In genomic region chr1:169859001-169859400, GRCh38 we compare ENCODE assay signal across 23 cellular contexts.
"Had no signal": no experiment of that assay in that cellular context is flagged by ENCODE, and none has a peak within 500 bp of the region (broad histone marks: within the 10 kb centered on the region; RNA-seq: fewer than 3 reads in every experiment).

No MANE protein-coding gene starts in this region.

- H3K4me2 ChIP-seq: hepatocyte had no signal

- H3K4me3 ChIP-seq: coronary artery, esophagus muscularis mucosa, gastroesophageal sphincter, heart left ventricle, hepatocyte, left lung, prostate gland, right atrium auricular region, thoracic aorta, tibial nerve, vagina had no signal

- H3K79me2 ChIP-seq: hepatocyte had no signal

- H3K4me1 ChIP-seq: esophagus muscularis mucosa, foreskin keratinocyte, gastroesophageal sphincter, heart left ventricle, left lung, prostate gland, right atrium auricular region, tibial nerve, vagina had no signal

- ATAC-seq: gastroesophageal sphincter; heart left ventricle; left cardiac atrium; left lung; naive thymus-derived CD8-positive, alpha-beta T cell; sciatic nerve; stimulated activated naive B cell treated with anti-CD40 and anti-IgM and Interleukin-4, amounts not matched to agents 10 μg/mL and 1 μg/mL and 100 μg/mL, for 72 hours had no signal

- H2AFZ ChIP-seq: hepatocyte had no signal

- DNase-seq: dermis blood vessel endothelial cell; effector memory CD4-positive, alpha-beta T cell; heart left ventricle; left cardiac atrium; left lung; midbrain; naive thymus-derived CD8-positive, alpha-beta T cell; nephron progenitor cell; nucleus accumbens; stimulated activated CD4-positive, alpha-beta T cell treated with anti-CD3 and anti-CD28 coated beads, Interleukin-2, amount 100 ng/mL, for 24 hours; stimulated activated CD4-positive, alpha-beta T cell treated with anti-CD3 and anti-CD28 coated beads, Interleukin-4, amount 100 ng/mL, for 4 hours; stimulated activated naive B cell treated with anti-CD40 and anti-IgM and Interleukin-4, amounts not matched to agents 10 μg/mL and 1 μg/mL and 100 μg/mL, for 72 hours had no signal

- H3K9me3 ChIP-seq: esophagus muscularis mucosa, gastroesophageal sphincter, heart left ventricle, left lung, prostate gland, right atrium auricular region, thoracic aorta, tibial nerve, vagina had no signal

- H3K27me3 ChIP-seq: esophagus muscularis mucosa, foreskin keratinocyte, gastroesophageal sphincter, heart left ventricle, hepatocyte, left lung, right atrium auricular region, tibial nerve, vagina had no signal

- H3K27ac ChIP-seq: coronary artery, esophagus muscularis mucosa, foreskin keratinocyte, gastroesophageal sphincter, heart left ventricle, hepatocyte, left lung, prostate gland, right atrium auricular region, thoracic aorta, tibial nerve, vagina had no signal
